Comparison of ENCODE assay signal across 8 cellular contexts in genomic region chr1:93304716-93305138, GRCh38. TPM values are rescaled to one million over a fixed set of nuclear protein-coding genes. Genes with fewer than 3 reads are reported as not detected.
DNase-seq lines count a peak whose midpoint lies in the region; ATAC-seq and TF ChIP-seq lines count a peak whose summit lies in the region.

No MANE protein-coding gene starts in this region.

- TF ChIP-seq EP300 in SK-N-SH (IDR thresholded peaks at IDR 0.05; ENCODE audit: borderline replicate concordance in 1 of 2, low read depth in 1 of 2, low read length in 1 of 2) = no peak

- H3K4me1 ChIP-seq in SK-N-SH (ENCODE audit: control insufficient read depth in 1 of 2, insufficient read depth in 2 of 2, low read depth in 1 of 2, low read length in 1 of 2) (no peaks in the 10 kb centered on the region), breast epithelium (no peaks in the 10 kb centered on the region)

- CTCF ChIA-PET in SK-N-SH (lab: Yijun Ruan, JAX) = interaction anchor here (0.5 to 3.4 kb wide), 79 partner anchors 8 to 1031 kb away, joined by 3 to 34 read pairs (median 4); partner anchors contain the start of genes DR1 and RPL5

- H3K27me3 ChIP-seq in SK-N-SH (ENCODE audit: insufficient read depth) (no peaks in the 10 kb centered on the region), breast epithelium (no peaks in the 10 kb centered on the region)

- H3K36me3 Mint-ChIP-seq in CD14-positive monocyte = peaks cover 0 to 8% of the 10 kb centered on the region in 2 donors

- POLR2A ChIA-PET in SK-N-SH (lab: Yijun Ruan, JAX) = interaction anchor here (1.0 kb wide), 2 partner anchors 40 to 225 kb away, joined by 3 read pairs; partner anchors contain the start of gene MTF2

- 42% methylated on average over 2 of the region's 2 CpGs for WGBS in SK-N-SH (ENCODE audit: low lambda C conversion rate)

- DNase-seq in CD14-positive monocyte (ENCODE audit: low spot score) (no peak), NAMALWA (ENCODE audit: low spot score) (peak; percentile 81), SK-N-SH (peak; percentile 63), breast epithelium (ENCODE audit: low spot score in 2 of 2) (peak in 1 of 2 donors; percentile 40), left colon (peak in 1 of 2 donors; percentile 40)
- DNase-seq in stimulated activated CD4-positive, alpha-beta T cell treated with anti-CD3 and anti-CD28 coated beads, TNF-alpha, amount 100 ng/mL, for 48 hours (ENCODE audit: low read depth in 3 of 3) = peak in 2 of 3 donors; percentile 26 to 34

- no peak for TF ChIP-seq POLR2A in breast epithelium (IDR thresholded peaks at IDR 0.05)

- H3K9me3 Mint-ChIP-seq in CD14-positive monocyte = peaks cover 0 to 1% (median 0%) of the 10 kb centered on the region in 7 donors

- H3K4me3 ChIP-seq in SK-N-SH (ENCODE audit: low read depth in 2 of 2, low read length in 1 of 2) (no peak overlapping the region; a peak in 1 of 4 replicates), breast epithelium (no peak overlapping the region)

- H2AFZ ChIP-seq in SK-N-SH (ENCODE audit: low read depth) = no peak overlapping the region

- no peaks in the 10 kb centered on the region for H3K27me3 Mint-ChIP-seq in CD14-positive monocyte (ENCODE audit: low read depth in 3 of 3)

- no peaks in the 10 kb centered on the region for H3K79me2 ChIP-seq in SK-N-SH (ENCODE audit: insufficient read depth)

- H3K36me3 ChIP-seq in SK-N-SH (replicated peaks in 1 of 2; ENCODE audit: control insufficient read depth in 1 of 2, insufficient read depth in 2 of 2, low read length in 1 of 2) (no peaks in the 10 kb centered on the region), breast epithelium (no peaks in the 10 kb centered on the region)

- ATAC-seq in GM18909 (IDR thresholded peaks at IDR 0.05; ENCODE audit: poor library complexity, unreplicated experiment) (peak; percentile 50), left colon (peak; percentile 64), HG02588 (IDR thresholded peaks at IDR 0.05; ENCODE audit: unreplicated experiment) (no peak)

- H3K9me3 ChIP-seq in SK-N-SH (no peaks in the 10 kb centered on the region), breast epithelium (no peaks in the 10 kb centered on the region)

- no peaks in the 10 kb centered on the region for H3F3A ChIP-seq in SK-N-SH (replicated peaks; ENCODE audit: insufficient read depth)

- H3K4me3 Mint-ChIP-seq in CD14-positive monocyte = no peak overlapping the region

- H4K20me1 ChIP-seq in SK-N-SH (ENCODE audit: insufficient read depth) = no peaks in the 10 kb centered on the region

- peak; percentile 94 for TF ChIP-seq RAD21 in SK-N-SH (IDR thresholded peaks at IDR 0.05; ENCODE audit: low read length)

- no peak overlapping the region for H3K27ac ChIP-seq in SK-N-SH (ENCODE audit: low read depth in 2 of 2, low read length in 1 of 2)
- H3K27ac ChIP-seq in breast epithelium = no peak overlapping the region

- no peak overlapping the region for H3K4me2 ChIP-seq in SK-N-SH

- H3K4me1 Mint-ChIP-seq in CD14-positive monocyte = no peaks in the 10 kb centered on the region

- intact Hi-C loops in CD14-positive monocyte (cut with micrococcal nuclease) = loop anchor here (10.0 kb wide), 2 partner anchors 510 to 540 kb away; no protein-coding TSS in a partner anchor
- intact Hi-C loops in breast epithelium (cut with DNase I; ENCODE audit: low total_unique reads) = no loop called here
- intact Hi-C loops in left colon (cut with DNase I, micrococcal nuclease) = no loop called here

- peak overlapping the region in 1 of 7 donors; percentile 71 for H3K27ac Mint-ChIP-seq in CD14-positive monocyte

- TF ChIP-seq CTCF in CD14-positive monocyte (IDR thresholded peaks at IDR 0.05) (peak; percentile 84), SK-N-SH (IDR thresholded peaks at IDR 0.05) (peak; percentile 94), breast epithelium (IDR thresholded peaks at IDR 0.05) (peak; percentile 47 to 84 (median 83))

- H3K9me2 ChIP-seq in SK-N-SH = no peaks in the 10 kb centered on the region

- H3K9ac ChIP-seq in SK-N-SH = no peak overlapping the region

TF ChIP-seq in SK-N-SH, 30 proteins besides CTCF, POLR2A, EP300 and RAD21:
- TF ChIP-seq FOXM1 (IDR thresholded peaks at IDR 0.05; ENCODE audit: low read depth) = no peak
- peak; percentile 85 for TF ChIP-seq SMC3 (IDR thresholded peaks at IDR 0.05; ENCODE audit: low read depth, low read length)
- TF ChIP-seq USF2 (IDR thresholded peaks at IDR 0.05; ENCODE audit: borderline replicate concordance, low read depth, low read length) = no peak

RNA-seq across cellular contexts. Expression of gene DR1, which starts 41.0 kb away (rescaled TPM):
- 10 to 100 TPM; 61.0 to 61.8 TPM for polyA plus RNA-seq in CD14-positive monocyte
- polyA plus RNA-seq in SK-N-SH (2012; rRNA removed) = 12.8 and 17.5 TPM in 2 replicates
- 21.4 and 23.5 TPM in 2 replicates for polyA plus RNA-seq in SK-N-SH (2012; cell fraction: cytosol; rRNA removed)
- polyA plus RNA-seq in SK-N-SH (2012; cell fraction: nucleus; rRNA removed) = 4.1 and 8.2 TPM in 2 replicates
- total RNA-seq in breast epithelium = 10 to 100 TPM; 23.6 to 33.1 (median 31.0) TPM
- total RNA-seq in left colon = 10 to 100 TPM; 45.1 to 53.0 TPM

Comparison
In these comparisons a context has a peak if more than half of its experiments do, and no peak if none do; other contexts are left out.
1. intact Hi-C loops: an anchor here in CD14-positive monocyte (10.0 kb wide); none called in breast epithelium and left colon.